ENCODE assay signal across 9 cellular contexts in the genomic region with DNA sequence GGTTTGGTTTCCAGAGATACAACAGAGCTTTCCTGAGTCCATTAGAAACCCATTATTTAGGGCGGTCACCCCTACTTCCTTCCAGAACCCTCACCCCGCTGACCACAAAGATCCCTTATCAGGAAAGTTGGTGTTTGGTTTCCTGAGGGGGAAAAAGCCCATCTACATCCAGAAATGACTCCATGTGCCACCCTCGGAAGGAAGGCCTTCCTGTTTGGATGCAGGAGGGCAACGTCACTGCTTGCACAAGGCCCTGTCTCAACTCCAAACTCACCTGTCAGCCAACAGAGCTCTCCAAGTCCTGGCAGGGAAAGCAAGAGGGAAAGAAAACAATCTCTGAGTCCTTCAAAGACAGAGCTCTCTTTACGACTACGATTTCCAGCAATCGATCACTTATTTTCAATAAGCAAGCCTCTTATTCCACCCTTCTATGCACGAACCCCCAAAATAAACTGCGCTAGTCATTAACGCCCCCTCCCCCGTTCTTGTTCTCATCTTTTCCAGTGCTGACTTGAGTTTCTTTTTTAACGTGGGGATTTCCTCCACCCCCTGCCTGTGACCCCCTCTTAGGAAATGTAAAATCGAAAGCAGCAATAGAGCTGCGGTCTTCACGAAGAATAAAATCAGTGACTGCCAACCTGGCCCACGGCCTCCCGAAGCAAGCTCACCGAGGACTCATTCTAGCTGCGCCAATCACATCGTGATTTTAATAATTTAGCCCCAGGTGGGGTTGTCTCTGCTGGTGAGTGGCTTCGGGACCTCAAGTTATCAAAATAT.
A peak's percentile ranks its signal among the peaks of the same experiment; 100 is the strongest.
DNase-seq lines count a peak whose midpoint lies in the region; ATAC-seq and TF ChIP-seq lines count a peak whose summit lies in the region.
"Had no signal": no experiment of that assay in that cellular context is flagged by ENCODE, and none has a peak within 500 bp of the region (broad histone marks: within the 10 kb centered on the region; RNA-seq: fewer than 3 reads in every experiment).

No MANE protein-coding gene starts in this region.

- peaks cover 11% of the 10 kb centered on the region for H3K4me1 Mint-ChIP-seq in activated naive CD8-positive, alpha-beta T cell (ENCODE audit: low read depth)

- no peaks in the 10 kb centered on the region for H3K36me3 Mint-ChIP-seq in activated naive CD8-positive, alpha-beta T cell

- H3K9me3 Mint-ChIP-seq in activated naive CD8-positive, alpha-beta T cell (ENCODE audit: low read depth): no peaks in the 10 kb centered on the region

- TF ChIP-seq CTCF in GM10266 (IDR thresholded peaks at IDR 0.05; ENCODE audit: control insufficient read depth, insufficient read depth, low read depth, missing control alignments): no peak

- H3K27me3 Mint-ChIP-seq in activated naive CD8-positive, alpha-beta T cell: peaks cover 38% of the 10 kb centered on the region

- DNase-seq in GM10266 (ENCODE audit: extremely low spot score) (peak; percentile 36), NCI-H2029 treated with DMSO at 0.1 percent for 48 hours (lab: John Stamatoyannopoulos, UW) (peak; percentile 63), NCI-H226 (no peak)
- DNase-seq in stimulated activated CD4-positive, alpha-beta T cell treated with anti-CD3 and anti-CD28 coated beads, Interleukin-4, amount 100 ng/mL, for 24 hours: peak; percentile 28
- DNase-seq: NCI-H2227 treated with DMSO at 0.1 percent for 48 hours, nucleus accumbens had no signal

- no peak for ATAC-seq in GM18867 (IDR thresholded peaks at IDR 0.05; ENCODE audit: unreplicated experiment)
- no peak for ATAC-seq in HG02642 (IDR thresholded peaks at IDR 0.05; ENCODE audit: poor library complexity, unreplicated experiment)

- peak overlapping the region; percentile 29 for H3K27ac Mint-ChIP-seq in activated naive CD8-positive, alpha-beta T cell

- peak overlapping the region; percentile 56 for H3K4me3 Mint-ChIP-seq in activated naive CD8-positive, alpha-beta T cell
